9 cellular contexts compared by ENCODE assay signal in the genomic region with DNA sequence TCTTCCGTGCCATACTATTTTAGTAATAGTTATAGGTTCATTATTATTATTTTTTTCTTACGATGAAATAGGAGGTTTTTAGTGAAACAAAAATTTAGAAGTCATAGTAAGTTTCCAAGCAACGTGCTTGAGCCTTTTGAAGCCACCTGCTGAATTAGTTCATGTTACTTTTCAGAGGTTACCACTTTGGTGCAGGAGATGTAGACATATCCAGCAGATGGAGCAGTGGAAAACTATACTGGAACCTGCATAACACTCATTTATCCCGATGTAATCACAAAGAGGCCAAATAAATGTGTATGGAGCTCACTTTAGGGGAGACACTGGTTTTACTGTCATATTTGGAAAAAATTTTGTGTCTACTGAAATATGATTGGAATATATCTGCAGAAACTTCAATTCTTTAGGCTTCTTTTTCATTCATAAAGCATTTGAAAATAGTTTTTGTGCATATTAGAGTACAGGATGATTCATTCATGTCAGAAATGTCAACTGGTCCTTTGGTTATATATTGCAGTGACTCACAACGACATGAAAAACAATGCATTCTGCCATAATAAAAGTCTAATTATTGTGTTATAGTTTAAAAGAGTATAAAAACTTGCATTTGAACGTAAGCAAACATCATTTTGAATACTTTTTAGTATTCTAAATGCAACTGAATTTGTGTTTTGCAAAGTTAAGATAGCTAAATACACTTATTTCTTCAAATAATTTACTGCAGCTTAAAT.
DNase-seq lines count a peak whose midpoint lies in the region; ATAC-seq and TF ChIP-seq lines count a peak whose summit lies in the region.
"Had no signal": no experiment of that assay in that cellular context is flagged by ENCODE, and none has a peak within 500 bp of the region (broad histone marks: within the 10 kb centered on the region; RNA-seq: fewer than 3 reads in every experiment).

No MANE protein-coding gene starts in this region.

- TF ChIP-seq CTCF in dorsolateral prefrontal cortex (IDR thresholded peaks at IDR 0.05 in 54 of 56, conservative IDR thresholded peaks at IDR 0.05 in 2 of 56; ENCODE audit: low read depth in 1 of 56, partially characterized antibody in 56 of 56) (peak in 39 of 56 donors; percentile 16 to 62 (median 33)), osteoblast (IDR thresholded peaks at IDR 0.05; ENCODE audit: extremely low read depth, low read depth, low read length) (no peak), left ventricle myocardium inferior (IDR thresholded peaks at IDR 0.05; ENCODE audit: borderline replicate concordance) (no peak)

- H3K4me1 ChIP-seq in osteoblast (ENCODE audit: insufficient read depth, low read length) (peaks cover 3% of the 10 kb centered on the region), left ventricle myocardium inferior (peaks cover 22% of the 10 kb centered on the region), right cardiac atrium (ENCODE audit: control insufficient read depth, insufficient read depth, low read length) (no peaks in the 10 kb centered on the region)

- WGBS in right cardiac atrium: 18% methylated on average over 6 of the region's 6 CpGs

- no peak overlapping the region for H3K4me2 ChIP-seq in osteoblast (ENCODE audit: insufficient read depth, low read length)

- H3K9me3 ChIP-seq in osteoblast (ENCODE audit: low read depth, low read length): no peaks in the 10 kb centered on the region
- no peaks in the 10 kb centered on the region for H3K9me3 ChIP-seq in left ventricle myocardium inferior (replicated peaks)
- H3K9me3 ChIP-seq in right cardiac atrium (ENCODE audit: control insufficient read depth, low read length): no peaks in the 10 kb centered on the region
- H3K9me3 ChIP-seq: tibial artery had no signal

- H2AFZ ChIP-seq in osteoblast (ENCODE audit: low read length): no peak overlapping the region

- ATAC-seq in right cardiac atrium (no peak), GM18867 (IDR thresholded peaks at IDR 0.05; ENCODE audit: unreplicated experiment) (no peak)

- H3K4me3 ChIP-seq in dorsolateral prefrontal cortex (peak overlapping the region in 58 of 59 donors; percentile 43 to 86 (median 72)), osteoblast (ENCODE audit: insufficient read depth, low read length) (no peak overlapping the region), left ventricle myocardium inferior (no peak overlapping the region), right cardiac atrium (ENCODE audit: low read length) (no peak overlapping the region)

- H3K79me2 ChIP-seq in osteoblast (ENCODE audit: insufficient read depth, low read length): no peaks in the 10 kb centered on the region

- no peaks in the 10 kb centered on the region for H3K36me3 ChIP-seq in osteoblast (ENCODE audit: insufficient read depth, low read length)
- H3K36me3 ChIP-seq in left ventricle myocardium inferior: no peaks in the 10 kb centered on the region
- H3K36me3 ChIP-seq: tibial artery had no signal

- DNase-seq in H4 (ENCODE audit: low spot score) (peak; percentile 39), NCI-H146 treated with DMSO at 0.1 percent for 48 hours (lab: John Stamatoyannopoulos, UW; ENCODE audit: unreplicated experiment) (peak; percentile 21), dorsolateral prefrontal cortex (no peak), osteoblast (ENCODE audit: insufficient read length, low spot score, missing footprints) (peak; percentile 57), left ventricle myocardium inferior (no peak), HUDEP-2 (lab: John Stamatoyannopoulos, UW; ENCODE audit: unreplicated experiment in 76 of 76) (no peak), right cardiac atrium (no peak)
- DNase-seq: tibial artery had no signal

- H3K27ac ChIP-seq in dorsolateral prefrontal cortex (no peak overlapping the region), osteoblast (ENCODE audit: low read depth, low read length) (no peak overlapping the region), left ventricle myocardium inferior (replicated peaks) (no peak overlapping the region), right cardiac atrium (ENCODE audit: low read length) (no peak overlapping the region)
- H3K27ac ChIP-seq: tibial artery had no signal

- intact Hi-C loops in dorsolateral prefrontal cortex (cut with DNase I) (no loop called here), left ventricle myocardium inferior (cut with micrococcal nuclease) (no loop called here), right cardiac atrium (cut with DNase I) (no loop called here)

- H3K27me3 ChIP-seq in dorsolateral prefrontal cortex: peaks cover 0 to 49% (median 0%) of the 10 kb centered on the region in 45 donors
- H3K27me3 ChIP-seq in osteoblast (ENCODE audit: insufficient read depth, low read length): peaks cover 23% of the 10 kb centered on the region
- H3K27me3 ChIP-seq in left ventricle myocardium inferior (ENCODE audit: low read depth): peaks cover 98% of the 10 kb centered on the region
- H3K27me3 ChIP-seq in right cardiac atrium (ENCODE audit: control insufficient read depth, insufficient read depth): peaks cover 2% of the 10 kb centered on the region

- H4K20me1 ChIP-seq in osteoblast (ENCODE audit: insufficient read depth, low read length): no peaks in the 10 kb centered on the region

Comparison
In these comparisons a context has a peak if more than half of its experiments do, and no peak if none do; other contexts are left out.
1. DNase-seq: peak in H4 (single experiment), NCI-H146 treated with DMSO at 0.1 percent for 48 hours (single experiment) and osteoblast (single experiment); none in dorsolateral prefrontal cortex (0 of 10), left ventricle myocardium inferior (single experiment), HUDEP-2 (0 of 76) and right cardiac atrium (0 of 3).
2. H3K4me3 ChIP-seq: peak in dorsolateral prefrontal cortex (58 of 59); none in osteoblast (single experiment), left ventricle myocardium inferior (single experiment) and right cardiac atrium (single experiment).
3. CTCF ChIP-seq: peak in dorsolateral prefrontal cortex (39 of 56); none in osteoblast (single experiment) and left ventricle myocardium inferior (single experiment).